Comparison of ENCODE assay signal across 18 cellular contexts in genomic region chr7:85229544-85229943, GRCh38. TPM values are rescaled to one million over a fixed set of nuclear protein-coding genes. Genes with fewer than 3 reads are reported as not detected.
A peak's percentile ranks its signal among the peaks of the same experiment; 100 is the strongest.
DNase-seq lines count a peak whose midpoint lies in the region; TF ChIP-seq lines count a peak whose summit lies in the region.
"Had no signal": no experiment of that assay in that cellular context is flagged by ENCODE, and none has a peak within 500 bp of the region (broad histone marks: within the 10 kb centered on the region; RNA-seq: fewer than 3 reads in every experiment).

No MANE protein-coding gene starts in this region.

- H3K9ac ChIP-seq in SK-N-MC (ENCODE audit: insufficient read length): no peak overlapping the region

- no peak overlapping the region for H3K4me3 Mint-ChIP-seq in T-helper 2 cell treated with Interferon-gamma antibody and Interleukin-4, amounts not matched to agents 5 μg/mL and 100 μg/mL, for 36 hours
- H3K4me3 Mint-ChIP-seq: CD4-positive, alpha-beta memory T cell; GM23338; H9 had no signal

- no peaks in the 10 kb centered on the region for H3K36me3 ChIP-seq in SK-N-MC (ENCODE audit: insufficient read depth, low read length)

- peak overlapping the region; percentile 4 for H3K27ac Mint-ChIP-seq in T-helper 2 cell treated with Interferon-gamma antibody and Interleukin-4, amounts not matched to agents 5 μg/mL and 100 μg/mL, for 36 hours
- H3K27ac Mint-ChIP-seq: CD4-positive, alpha-beta memory T cell; GM23338; H9 had no signal

- H3K4me3 ChIP-seq in SK-N-MC (no peak overlapping the region; the same call in 1 of the 2 replicates), retinal pigment epithelial cell (ENCODE audit: low read length) (no peak overlapping the region)
- H3K4me3 ChIP-seq: GM23338 had no signal

- TF ChIP-seq CTCF in retinal pigment epithelial cell (conservative IDR thresholded peaks at IDR 0.05; ENCODE audit: low read depth, low read length): no peak

- H3K27ac ChIP-seq in SK-N-MC: 0 out of 2 replicates have a peak overlapping the region, but pooled peaks have one; percentile 22
- H3K27ac ChIP-seq: 22Rv1 had no signal

- no peaks in the 10 kb centered on the region for H3K9me3 ChIP-seq in SK-N-MC (ENCODE audit: low read depth, low read length)

- H3K36me3 Mint-ChIP-seq in T-helper 2 cell treated with Interferon-gamma antibody and Interleukin-4, amounts not matched to agents 5 μg/mL and 100 μg/mL, for 36 hours (ENCODE audit: low read depth): no peaks in the 10 kb centered on the region
- H3K36me3 Mint-ChIP-seq: CD4-positive, alpha-beta memory T cell had no signal

- no peak for DNase-seq in T-helper 2 cell treated with Interferon-gamma antibody and Interleukin-4, amounts not matched to agents 5 μg/mL and 100 μg/mL, for 36 hours (ENCODE audit: low spot score)
- no peak for DNase-seq in T-helper 2 cell
- no peak for DNase-seq in SK-N-MC (ENCODE audit: low read depth, low spot score)
- peak; percentile 2 for DNase-seq in fibroblast of gingiva (ENCODE audit: low read depth)
- peak; percentile 25 for DNase-seq in retinal pigment epithelial cell (ENCODE audit: low read depth)
- DNase-seq in SK-N-DZ (ENCODE audit: low spot score): no peak
- no peak for DNase-seq in AML-193 (lab: John Stamatoyannopoulos, UW)
- no peak for DNase-seq in KG1 (lab: John Stamatoyannopoulos, UW)
- DNase-seq: C1 segment of cervical spinal cord; Calu3; CD4-positive, alpha-beta memory T cell; COR-L47; DMS53; DMS79 treated with DMSO at 0.1 percent for 48 hours; GF-D8; H9 had no signal

- H3K9me3 Mint-ChIP-seq in T-helper 2 cell treated with Interferon-gamma antibody and Interleukin-4, amounts not matched to agents 5 μg/mL and 100 μg/mL, for 36 hours: no peaks in the 10 kb centered on the region
- H3K9me3 Mint-ChIP-seq: GM23338, H9 had no signal

- H3K27me3 Mint-ChIP-seq in T-helper 2 cell treated with Interferon-gamma antibody and Interleukin-4, amounts not matched to agents 5 μg/mL and 100 μg/mL, for 36 hours (ENCODE audit: low read depth): no peaks in the 10 kb centered on the region
- H3K27me3 Mint-ChIP-seq: CD4-positive, alpha-beta memory T cell had no signal

- H3K4me1 Mint-ChIP-seq in T-helper 2 cell treated with Interferon-gamma antibody and Interleukin-4, amounts not matched to agents 5 μg/mL and 100 μg/mL, for 36 hours (ENCODE audit: low read depth): no peaks in the 10 kb centered on the region
- H3K4me1 Mint-ChIP-seq: CD4-positive, alpha-beta memory T cell; GM23338; H9 had no signal

RNA-seq across cellular contexts. Expression of gene SEMA3D, which starts 42.7 kb away (rescaled TPM):
- 2.8 and 4.8 TPM in 2 replicates for polyA plus RNA-seq in SK-N-DZ (2014; cell fraction: cytosol; rRNA removed)
- polyA plus RNA-seq in SK-N-DZ (2014; cell fraction: nucleus; rRNA removed): 1.9 and 2.6 TPM in 2 replicates
- polyA plus RNA-seq: CD4-positive, alpha-beta memory T cell had no signal

Comparison
In these comparisons a context has a peak if more than half of its experiments do, and no peak if none do; other contexts are left out.
1. DNase-seq: peak in fibroblast of gingiva (single experiment) and retinal pigment epithelial cell (single experiment); none in T-helper 2 cell treated with Interferon-gamma antibody and Interleukin-4, amounts not matched to agents 5 μg/mL and 100 μg/mL, for 36 hours (single experiment), T-helper 2 cell (0 of 5), SK-N-MC (single experiment), SK-N-DZ (single experiment), AML-193 (0 of 2) and KG1 (single experiment).